8 cellular contexts compared by ENCODE assay signal in the genomic region with DNA sequence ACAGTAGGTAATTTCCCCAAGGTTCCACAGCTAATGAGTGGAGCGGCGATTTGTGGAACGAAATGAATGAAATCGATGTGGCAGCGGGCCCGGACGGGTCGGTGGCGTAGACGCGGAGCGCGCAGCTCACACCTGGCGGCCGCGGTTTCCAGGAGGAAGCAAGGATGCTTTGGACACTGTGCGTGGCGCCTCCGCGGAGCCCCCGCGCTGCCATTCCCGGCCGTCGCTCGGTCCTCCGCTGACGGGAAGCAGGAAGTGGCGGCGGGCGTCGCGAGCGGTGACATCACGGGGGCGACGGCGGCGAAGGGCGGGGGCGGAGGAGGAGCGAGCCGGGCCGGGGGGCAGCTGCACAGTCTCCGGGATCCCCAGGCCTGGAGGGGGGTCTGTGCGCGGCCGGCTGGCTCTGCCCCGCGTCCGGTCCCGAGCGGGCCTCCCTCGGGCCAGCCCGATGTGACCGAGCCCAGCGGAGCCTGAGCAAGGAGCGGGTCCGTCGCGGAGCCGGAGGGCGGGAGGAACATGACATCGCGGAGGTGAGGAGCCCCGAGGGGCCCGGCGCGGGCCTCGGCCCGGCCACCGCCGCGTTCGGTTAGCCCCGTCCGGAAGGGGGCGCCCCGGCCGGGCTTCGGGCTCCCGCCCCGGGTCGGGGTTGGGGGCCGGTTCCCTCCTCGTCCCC. TPM values are rescaled to one million over a fixed set of nuclear protein-coding genes. Genes with fewer than 3 reads are reported as not detected.
DNase-seq lines count a peak whose midpoint lies in the region; ATAC-seq, FAIRE-seq and TF ChIP-seq lines count a peak whose summit lies in the region.

A gene (plus strand): TSS at position 352 of the 673 bp plus-strand sequence. CDS start 165 bp downstream, at position 517.

- intact Hi-C loops in CD4-positive, alpha-beta T cell (cut with DNase I, micrococcal nuclease): loop anchor here (1.0 to 5.0 kb wide), 4 partner anchors 8 to 820 kb away; a partner anchor contains a TSS

- peak; percentile 77 to 93 (median 84) for DNase-seq in CD4-positive, alpha-beta T cell
- DNase-seq in NOMO-1 treated with DMSO at 0.1 percent for 48 hours (lab: John Stamatoyannopoulos, UW; ENCODE audit: unreplicated experiment) (peak; percentile 72), H1 (ENCODE audit: low read depth in 1 of 2, low spot score in 2 of 2) (peak in 1 of 2 experiments; percentile 99), mesendoderm (peak; percentile 91)
- DNase-seq in activated CD8-positive, alpha-beta memory T cell treated with anti-CD3 and anti-CD28 coated beads for 4 hours (ENCODE audit: low read depth in 2 of 2): peak; percentile 83 to 85
- peak; percentile 83 for DNase-seq in stimulated activated CD8-positive, alpha-beta memory T cell treated with anti-CD3 and anti-CD28 coated beads, Interleukin-15, amount 100 ng/mL, for 1 hour (ENCODE audit: low read depth)

- CTCF ChIA-PET in CD4-positive, alpha-beta T cell (lab: Charles Lee): no interaction called here
- CTCF ChIA-PET in H1 (lab: Charles Lee; ENCODE audit: partially characterized antibody): interaction anchor here (0.6 kb wide), 1 partner anchor 34 kb away, joined by 3 read pairs; no protein-coding TSS in a partner anchor

- peak within 1 kb of the TSS; percentile 83 for H3K27ac ChIP-seq in CD4-positive, alpha-beta T cell (ENCODE audit: low read depth, low read length)
- H3K27ac ChIP-seq in H1 (ENCODE audit: low read depth, low read length): peak within 1 kb of the TSS; percentile 91
- peak within 1 kb of the TSS; percentile 94 for H3K27ac ChIP-seq in mesendoderm (ENCODE audit: low read depth, low read length)

- H3K4me2 ChIP-seq in H1 (ENCODE audit: insufficient read depth in 1 of 2, low read depth in 2 of 2, low read length in 2 of 2) (peak within 1 kb of the TSS; percentile 71 to 77), mesendoderm (ENCODE audit: low read length) (peak within 1 kb of the TSS; percentile 62)

- H2AFZ ChIP-seq in H1 (ENCODE audit: low read length): peak within 1 kb of the TSS; percentile 48; the same call in 1 of the 2 replicates

- peak within 1 kb of the TSS; percentile 87 for H3K56ac ChIP-seq in H1 (replicated peaks; ENCODE audit: insufficient read length, low read depth, low read length)
- peak within 1 kb of the TSS; percentile 99 for H3K56ac ChIP-seq in mesendoderm (ENCODE audit: low read length)

- no peaks in the 10 kb centered on the region for H3K4me1 ChIP-seq in H1 (replicated peaks in 1 of 4; ENCODE audit: control insufficient read depth in 3 of 4, insufficient read depth in 4 of 4, low read length in 3 of 4)
- no peaks in the 10 kb centered on the region for H3K4me1 ChIP-seq in mesendoderm (ENCODE audit: control insufficient read depth, low read depth, low read length)

- H4K5ac ChIP-seq in H1 (ENCODE audit: insufficient read length, low read depth, low read length) (peak within 1 kb of the TSS; percentile 98), mesendoderm (ENCODE audit: low read length) (no peak within 1 kb of the TSS)

- H2BK5ac ChIP-seq in H1 (ENCODE audit: low read depth, low read length) (peak within 1 kb of the TSS; percentile 84), mesendoderm (ENCODE audit: low read length) (peak within 1 kb of the TSS; percentile 89)

- H2BK120ac ChIP-seq in H1 (replicated peaks; ENCODE audit: low read depth, low read length) (no peak within 1 kb of the TSS), mesendoderm (ENCODE audit: low read depth, low read length) (peak within 1 kb of the TSS; percentile 89)

- H4K8ac ChIP-seq in H1 (ENCODE audit: extremely low read depth, insufficient read depth, low read length) (peak within 1 kb of the TSS; percentile 96), mesendoderm (ENCODE audit: low read depth, low read length) (peak within 1 kb of the TSS; percentile 5)

- H3K27me3 ChIP-seq in CD4-positive, alpha-beta T cell (ENCODE audit: control insufficient read depth, insufficient read depth, low read length): no peaks in the 10 kb centered on the region
- H3K27me3 ChIP-seq in H1 (replicated peaks in 1 of 4; ENCODE audit: control insufficient read depth in 3 of 4, extremely low read depth in 1 of 4, insufficient read depth in 3 of 4, low read length in 3 of 4) (no peaks in the 10 kb centered on the region), mesendoderm (ENCODE audit: insufficient read depth, low read length, poor library complexity) (no peaks in the 10 kb centered on the region)

- peak within 1 kb of the TSS; percentile 72 for H4K91ac ChIP-seq in H1 (replicated peaks; ENCODE audit: insufficient read length, low read length)

- H3K14ac ChIP-seq in H1 (ENCODE audit: insufficient read length): no peak within 1 kb of the TSS

- H3K4ac ChIP-seq in H1 (replicated peaks; ENCODE audit: insufficient read length, low read depth, low read length): no peak within 1 kb of the TSS
- peak within 1 kb of the TSS; percentile 88 for H3K4ac ChIP-seq in mesendoderm (ENCODE audit: low read depth, low read length)

- H3K9ac ChIP-seq in H1 (replicated peaks in 1 of 4; ENCODE audit: extremely low read depth in 1 of 4, low read depth in 3 of 4, low read length in 3 of 4) (peak within 1 kb of the TSS; percentile 90 to 95 (median 92)), mesendoderm (ENCODE audit: low read length) (peak within 1 kb of the TSS; percentile 97)

- no peaks in the 10 kb centered on the region for H3K9me3 Mint-ChIP-seq in CD4-positive, alpha-beta T cell

- H3K23me2 ChIP-seq in H1 (ENCODE audit: low read depth, low read length): 0 out of 2 replicates have a peak, but pooled peaks cover 2% of the 10 kb centered on the region

- H2BK12ac ChIP-seq in H1 (ENCODE audit: low read depth, low read length): peak within 1 kb of the TSS; percentile 39; the same call in 1 of the 2 replicates

- H3K9me3 ChIP-seq in CD4-positive, alpha-beta T cell (ENCODE audit: control insufficient read depth, low read length): no peaks in the 10 kb centered on the region
- no peaks in the 10 kb centered on the region for H3K9me3 ChIP-seq in H1 (ENCODE audit: insufficient read depth in 2 of 2, low read depth in 1 of 2, low read length in 1 of 2)

- H3K4me3 ChIP-seq in H1 (ENCODE audit: extremely low read depth in 1 of 4, insufficient read depth in 2 of 4, low read depth in 3 of 4, low read length in 4 of 4): peak within 1 kb of the TSS; percentile 75 to 96 (median 91)
- peak within 1 kb of the TSS; percentile 96 for H3K4me3 ChIP-seq in mesendoderm (ENCODE audit: low read length)

- 0% methylated on average over 56 of the region's 86 CpGs; no CpG with 5 or more reads in 1 of the 2 experiments for WGBS in H1 (ENCODE audit: extremely low coverage in 1 of 2, insufficient coverage in 1 of 2, insufficient read length in 1 of 2, insufficient replicate concordance in 2 of 2, low coverage in 1 of 2, low lambda C conversion rate in 2 of 2, missing lambda C conversion rate in 1 of 2), 2 experiments
- WGBS in mesendoderm (ENCODE audit: extremely low coverage, insufficient coverage, low lambda C conversion rate): no CpG with 5 or more reads among the region's 86 CpGs

- H3K36me3 ChIP-seq in H1 (ENCODE audit: control insufficient read depth in 2 of 4, insufficient read depth in 4 of 4, low read length in 3 of 4): no peaks in the 10 kb centered on the region
- no peaks in the 10 kb centered on the region for H3K36me3 ChIP-seq in mesendoderm (ENCODE audit: control insufficient read depth, insufficient read depth, low read length)

- peaks cover 40% of the 10 kb centered on the region for H3K4me1 Mint-ChIP-seq in CD4-positive, alpha-beta T cell (ENCODE audit: low read depth)

- H2BK15ac ChIP-seq in H1 (ENCODE audit: low read length): no peak within 1 kb of the TSS
- no peak within 1 kb of the TSS for H2BK15ac ChIP-seq in mesendoderm (replicated peaks; ENCODE audit: low read depth)

- H2BK20ac ChIP-seq in H1 (ENCODE audit: low read length): no peak within 1 kb of the TSS

- H3K27me3 Mint-ChIP-seq in CD4-positive, alpha-beta T cell: no peaks in the 10 kb centered on the region

- POLR2A ChIA-PET in CD4-positive, alpha-beta T cell (lab: Charles Lee): interaction anchor here (0.6 to 1.3 kb wide), 8 partner anchors 11 to 736 kb away, joined by 3 to 4 read pairs (median 3); a partner anchor contains a TSS
- POLR2A ChIA-PET in H1 (lab: Charles Lee; ENCODE audit: partially characterized antibody): interaction anchor here (1.0 to 1.4 kb wide), 4 partner anchors 8 to 406 kb away, joined by 3 to 5 read pairs (median 4); a partner anchor contains a TSS

- TF ChIP-seq CTCF in CD4-positive, alpha-beta T cell (IDR thresholded peaks at IDR 0.05): peak; percentile 10
- TF ChIP-seq CTCF in H1 (IDR thresholded peaks at IDR 0.05; ENCODE audit: control extremely low read depth in 1 of 3, insufficient read depth in 1 of 3, low read depth in 1 of 3, low read length in 3 of 3): peak; percentile 51 to 65 (median 53)

- ATAC-seq in CD4-positive, alpha-beta T cell (ENCODE audit: poor library complexity): peak; percentile 84
- ATAC-seq in GM19372 (IDR thresholded peaks at IDR 0.05; ENCODE audit: low read depth, unreplicated experiment) (peak; percentile 68), HG03520 (IDR thresholded peaks at IDR 0.05; ENCODE audit: unreplicated experiment) (peak; percentile 69)

- TF ChIP-seq EP300 in H1 (IDR thresholded peaks at IDR 0.05; ENCODE audit: borderline replicate concordance in 1 of 2, low read depth in 2 of 2, low read length in 2 of 2): peak in 1 of 2 experiments; percentile 18; a peak in 2 of 3 replicates

- peak; percentile 80 to 88 for TF ChIP-seq POLR2A in H1 (IDR thresholded peaks at IDR 0.05; ENCODE audit: control extremely low read depth in 1 of 2, low read depth in 2 of 2, low read length in 2 of 2)

- no peak for FAIRE-seq in H1 (lab: Jason Lieb, UNC)

- H3K79me2 ChIP-seq in H1 (ENCODE audit: control insufficient read depth in 1 of 2, insufficient read depth in 2 of 2, low read length in 2 of 2): peaks cover 13 to 45% of the 10 kb centered on the region in 2 experiments
- H3K79me2 ChIP-seq in mesendoderm (ENCODE audit: control insufficient read depth, insufficient read depth, low read length): peaks cover 37% of the 10 kb centered on the region

- H2AK5ac ChIP-seq in H1 (ENCODE audit: low read depth, low read length): peak within 1 kb of the TSS; percentile 82; the same call in 1 of the 2 replicates
- no peak within 1 kb of the TSS for H2AK5ac ChIP-seq in mesendoderm (ENCODE audit: low read length)

- H3K4me3 Mint-ChIP-seq in CD4-positive, alpha-beta T cell: peak within 1 kb of the TSS; percentile 97

- H3K36me3 Mint-ChIP-seq in CD4-positive, alpha-beta T cell (ENCODE audit: low read depth): peaks cover 6% of the 10 kb centered on the region

- peak in 1 of 2 experiments; percentile 14; a peak in 1 of 4 replicates for TF ChIP-seq RAD21 in H1 (IDR thresholded peaks at IDR 0.05 in 1 of 2, conservative IDR thresholded peaks at IDR 0.05 in 1 of 2; ENCODE audit: low read depth in 2 of 2, low read length in 2 of 2)

- peaks cover 3% of the 10 kb centered on the region; the same call in 1 of the 2 replicates for H3K79me1 ChIP-seq in H1 (ENCODE audit: low read depth, low read length)
- peaks cover 11% of the 10 kb centered on the region for H3K79me1 ChIP-seq in mesendoderm (ENCODE audit: low read length)

- H3K23ac ChIP-seq in H1 (ENCODE audit: insufficient read length) (no peak within 1 kb of the TSS), mesendoderm (ENCODE audit: low read length) (peak within 1 kb of the TSS; percentile 99)

- peaks cover 0 to 3% of the 10 kb centered on the region in 2 experiments for H4K20me1 ChIP-seq in H1 (replicated peaks in 1 of 2; ENCODE audit: control insufficient read depth in 1 of 2, insufficient read depth in 2 of 2, low read length in 2 of 2)

- peak within 1 kb of the TSS; percentile 51; the same call in 1 of the 2 replicates for H3K18ac ChIP-seq in H1 (ENCODE audit: extremely low read depth, low read length)
- peak within 1 kb of the TSS; percentile 98 for H3K18ac ChIP-seq in mesendoderm (ENCODE audit: low read length)

- H3K27ac Mint-ChIP-seq in CD4-positive, alpha-beta T cell: peak within 1 kb of the TSS; percentile 99

RNA-seq across cellular contexts. Expression of the gene that starts here (rescaled TPM):
- total RNA-seq in CD4-positive, alpha-beta T cell: 10 to 100 TPM; 44.6 to 46.4 TPM
- total RNA-seq in H1 (2021; fragmentation: NEBNext Ultra II Directional; extraction: Animal tissue kit (Norgen Biotek cat#: 25700)): 130 and 133 TPM in 2 replicates
- 28.3 and 32.8 TPM in 2 replicates for polyA plus RNA-seq in H1 (2011; rRNA removed)
- polyA plus RNA-seq in H1 (2011; cell fraction: cytosol; rRNA removed): 41.0 TPM
- polyA plus RNA-seq in H1 (2011; cell fraction: nucleus; rRNA removed): 28.8 TPM
- polyA plus RNA-seq in H1 (2012, experiment 1 of 2): 34.2 to 70.5 TPM (median 47.4 TPM) in 4 replicates
- 3.0 TPM for polyA plus RNA-seq in H1 (2012, experiment 2 of 2)
- polyA plus RNA-seq in H1 (2013, experiment 1 of 2): 51.1 TPM
- 54.5 TPM for polyA plus RNA-seq in H1 (2013, experiment 2 of 2)
- polyA minus RNA-seq in H1 (2011; rRNA and poly(A)+ RNA removed): 61.5 and 63.9 TPM in 2 replicates
- polyA minus RNA-seq in H1 (2011; cell fraction: cytosol; rRNA and poly(A)+ RNA removed): 39.6 TPM
- polyA minus RNA-seq in H1 (2011; cell fraction: nucleus; rRNA and poly(A)+ RNA removed): 39.2 TPM
- 83.3 TPM for polyA plus RNA-seq in mesendoderm (2013, experiment 1 of 2)
- polyA plus RNA-seq in mesendoderm (2013, experiment 2 of 2): 85.0 TPM
